In genomic region chr1:101237229-101237837, GRCh38 we compare ENCODE assay signal across 8 cellular contexts. TPM values are rescaled to one million over a fixed set of nuclear protein-coding genes. Genes with fewer than 3 reads are reported as not detected.
DNase-seq lines count a peak whose midpoint lies in the region; ATAC-seq and TF ChIP-seq lines count a peak whose summit lies in the region.

No MANE protein-coding gene starts in this region.

- no peak for TF ChIP-seq POLR2A in lower leg skin (IDR thresholded peaks at IDR 0.05)
- TF ChIP-seq POLR2A in tibial nerve (IDR thresholded peaks at IDR 0.05) = no peak

- H3K9me3 ChIP-seq in tibial nerve = no peaks in the 10 kb centered on the region

- peak overlapping the region in 3 of 4 donors; percentile 5 to 83 (median 76) for H3K27ac ChIP-seq in tibial nerve

- TF ChIP-seq CTCF in lower leg skin (IDR thresholded peaks at IDR 0.05) (no peak), tibial nerve (IDR thresholded peaks at IDR 0.05) (no peak)

- no peak for DNase-seq in activated CD8-positive, alpha-beta memory T cell treated with anti-CD3 and anti-CD28 coated beads, Interleukin-2, amount 10 ng/mL, durations not matched to agents 7 days and 5 days
- DNase-seq in activated CD8-positive, alpha-beta memory T cell treated with anti-CD3 and anti-CD28 coated beads, Interleukin-2, amount 50 U/mL, for 4 hours = no peak
- peak; percentile 34 for DNase-seq in RPMI8226
- DNase-seq in central memory CD4-positive, alpha-beta T cell = peak; percentile 35
- DNase-seq in lower leg skin (ENCODE audit: low spot score in 2 of 2) = no peak
- no peak for DNase-seq in tibial nerve (ENCODE audit: low spot score in 2 of 2)

- CTCF ChIA-PET in activated CD8-positive, alpha-beta memory T cell treated with anti-CD3 and anti-CD28 coated beads, Interleukin-2, amount 10 ng/mL, durations not matched to agents 7 days and 5 days (lab: Charles Lee) = interaction anchor here (0.7 to 3.9 kb wide), 11 partner anchors 8 to 213 kb away, joined by 3 to 47 read pairs (median 6); no protein-coding TSS in a partner anchor

- H3K9me3 Mint-ChIP-seq in activated CD8-positive, alpha-beta memory T cell treated with anti-CD3 and anti-CD28 coated beads, Interleukin-2, amount 10 ng/mL, durations not matched to agents 7 days and 5 days (ENCODE audit: low read depth) = no peaks in the 10 kb centered on the region

- intact Hi-C loops in lower leg skin (cut with DNase I; ENCODE audit: low total_unique reads) = no loop called here

- peak overlapping the region; percentile 95 for H3K27ac Mint-ChIP-seq in activated CD8-positive, alpha-beta memory T cell treated with anti-CD3 and anti-CD28 coated beads, Interleukin-2, amount 10 ng/mL, durations not matched to agents 7 days and 5 days

- peaks cover 48% of the 10 kb centered on the region for H3K36me3 Mint-ChIP-seq in activated CD8-positive, alpha-beta memory T cell treated with anti-CD3 and anti-CD28 coated beads, Interleukin-2, amount 10 ng/mL, durations not matched to agents 7 days and 5 days

- H3K27me3 Mint-ChIP-seq in activated CD8-positive, alpha-beta memory T cell treated with anti-CD3 and anti-CD28 coated beads, Interleukin-2, amount 10 ng/mL, durations not matched to agents 7 days and 5 days = no peaks in the 10 kb centered on the region

- no peak for TF ChIP-seq EP300 in tibial nerve (IDR thresholded peaks at IDR 0.05)

- peaks cover 0 to 29% (median 17%) of the 10 kb centered on the region in 4 donors for H3K4me1 ChIP-seq in tibial nerve

- H3K4me3 ChIP-seq in lower leg skin (ENCODE audit: low read depth, poor library complexity, severe bottlenecking) = peak overlapping the region; percentile 47
- peak overlapping the region; percentile 40 to 77 (median 64) for H3K4me3 ChIP-seq in tibial nerve

- no peak for ATAC-seq in activated CD8-positive, alpha-beta memory T cell treated with anti-CD3 and anti-CD28 coated beads, Interleukin-2, amount 10 ng/mL, durations not matched to agents 7 days and 5 days
- no peak for ATAC-seq in HG03139 (IDR thresholded peaks at IDR 0.05; ENCODE audit: unreplicated experiment)
- no peak for ATAC-seq in HG02840 (IDR thresholded peaks at IDR 0.05; ENCODE audit: low FRiP score, unreplicated experiment)

- H3K4me1 Mint-ChIP-seq in activated CD8-positive, alpha-beta memory T cell treated with anti-CD3 and anti-CD28 coated beads, Interleukin-2, amount 10 ng/mL, durations not matched to agents 7 days and 5 days = peaks cover 62% of the 10 kb centered on the region

- no peaks in the 10 kb centered on the region for H3K36me3 ChIP-seq in tibial nerve

- peak overlapping the region; percentile 88 for H3K4me3 Mint-ChIP-seq in activated CD8-positive, alpha-beta memory T cell treated with anti-CD3 and anti-CD28 coated beads, Interleukin-2, amount 10 ng/mL, durations not matched to agents 7 days and 5 days

- no peaks in the 10 kb centered on the region for H3K27me3 ChIP-seq in tibial nerve

- 2% methylated on average over 12 of the region's 12 CpGs for WGBS in lower leg skin, 2 donors
- WGBS in tibial nerve, 2 donors = 2% methylated on average over 12 of the region's 12 CpGs

RNA-seq across cellular contexts. Expression of gene S1PR1, which starts 0.5 kb away (rescaled TPM):
- total RNA-seq in activated CD8-positive, alpha-beta memory T cell treated with anti-CD3 and anti-CD28 coated beads, Interleukin-2, amount 10 ng/mL, durations not matched to agents 7 days and 5 days = 10 to 100 TPM; 56.0 to 68.2 TPM
- 10 to 100 TPM; 19.3 to 62.5 (median 27.7) TPM for total RNA-seq in lower leg skin
- total RNA-seq in tibial nerve = 100 to 1,000 TPM in 1 of 4 donors, 10 to 100 TPM in 3; 22.2 to 101 (median 59.4) TPM

Comparison
In these comparisons a context has a peak if more than half of its experiments do, and no peak if none do; other contexts are left out.
1. DNase-seq: peak in RPMI8226 (single experiment) and central memory CD4-positive, alpha-beta T cell (single experiment); none in activated CD8-positive, alpha-beta memory T cell treated with anti-CD3 and anti-CD28 coated beads, Interleukin-2, amount 10 ng/mL, durations not matched to agents 7 days and 5 days (single experiment), activated CD8-positive, alpha-beta memory T cell treated with anti-CD3 and anti-CD28 coated beads, Interleukin-2, amount 50 U/mL, for 4 hours (single experiment), lower leg skin (0 of 2) and tibial nerve (0 of 2).